10 cellular contexts compared by ENCODE assay signal in the genomic region with DNA sequence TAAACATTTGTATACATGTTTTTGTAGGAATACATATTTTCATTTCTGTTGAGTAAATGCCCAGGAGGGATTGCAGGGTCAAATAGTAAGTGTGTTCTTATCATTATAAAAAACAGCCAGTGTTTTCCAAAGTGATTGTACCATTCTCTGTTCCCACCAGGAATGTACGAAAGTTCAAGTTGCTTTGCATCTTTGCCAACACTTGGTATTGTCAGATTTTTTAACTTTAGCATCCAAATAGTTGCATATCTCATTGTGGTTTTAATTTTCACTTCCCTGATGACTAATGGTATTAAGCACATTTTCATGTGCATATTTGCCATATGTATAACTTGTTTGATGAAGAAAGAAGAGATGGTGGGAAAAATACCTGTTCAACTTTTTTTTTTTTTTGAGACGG.
"Had no signal": no experiment of that assay in that cellular context is flagged by ENCODE, and none has a peak within 500 bp of the region (broad histone marks: within the 10 kb centered on the region; RNA-seq: fewer than 3 reads in every experiment).

No MANE protein-coding gene starts in this region.

- H3K36me3 ChIP-seq: HAP-1 had no signal

- H2AFZ ChIP-seq: GM23248 had no signal

- DNase-seq: GM23248, GOT3, H7, HFFc6, IMR-90, KG1 had no signal

- H3K27ac ChIP-seq: GM23248, HL-60 had no signal

- FAIRE-seq: K562 had no signal

- H3K4me1 ChIP-seq: HAP-1 had no signal

- H3K9me3 ChIP-seq: HAP-1 had no signal

- H3K9ac ChIP-seq: GM23248 had no signal

- ATAC-seq: HCT116, K562 had no signal

- H3K4me3 ChIP-seq: GM23248, HAP-1, K562 had no signal
